Comparison of ENCODE assay signal across 8 cellular contexts in the genomic region with DNA sequence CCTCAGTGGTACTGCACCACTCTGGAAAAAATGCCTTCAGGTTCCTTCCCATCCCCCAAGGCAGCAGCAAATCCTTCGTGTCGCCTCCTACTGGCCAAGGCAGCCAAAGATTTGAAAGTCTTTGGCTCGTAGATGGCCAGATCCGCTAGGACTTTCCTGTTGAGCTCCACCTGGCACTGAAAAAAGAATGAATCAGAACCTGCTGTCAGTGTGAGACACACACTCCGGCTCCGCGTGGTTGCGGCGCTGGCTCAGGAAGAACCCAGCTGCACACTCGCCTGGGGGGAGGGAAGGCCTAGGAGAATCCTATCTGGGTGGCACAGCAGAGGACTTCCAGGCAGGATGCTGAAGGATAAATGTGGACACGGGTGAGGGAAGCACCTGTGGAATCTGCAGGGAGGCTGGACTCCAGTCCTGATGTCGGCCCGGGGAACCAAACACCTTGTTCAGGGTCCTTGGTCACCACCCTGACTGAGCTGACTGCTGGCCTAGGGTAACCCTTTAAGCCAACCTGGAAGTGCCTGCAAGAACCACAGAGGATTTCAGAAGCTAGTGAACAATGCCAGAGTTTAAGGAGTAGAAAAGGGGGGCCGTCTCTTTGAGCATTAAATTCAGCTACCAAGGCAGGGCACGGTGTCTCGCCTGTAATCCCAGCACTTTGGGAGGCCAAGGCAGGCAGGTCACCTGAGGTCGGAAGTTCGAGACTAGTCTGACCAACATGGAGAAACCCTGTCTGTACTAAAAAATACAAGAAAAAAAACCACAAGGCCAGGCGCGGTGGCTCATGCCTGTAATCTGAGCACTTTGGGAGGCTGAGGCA. TPM values are rescaled to one million over a fixed set of nuclear protein-coding genes. Genes with fewer than 3 reads are reported as not detected.
A peak's percentile ranks its signal among the peaks of the same experiment; 100 is the strongest.
DNase-seq lines count a peak whose midpoint lies in the region; ATAC-seq, FAIRE-seq and TF ChIP-seq lines count a peak whose summit lies in the region.

No MANE protein-coding gene starts in this region.

- 80 to 86% methylated on average over 20 of the region's 20 CpGs for WGBS in sigmoid colon, 2 donors

- CTCF ChIA-PET in activated CD8-positive, alpha-beta T cell treated with anti-CD3 and anti-CD28 coated beads, Interleukin-2, amount 10 ng/mL, durations not matched to agents 7 days and 5 days (lab: Charles Lee), result interaction anchor here (0.8 to 1.4 kb wide), 3 partner anchors 13 to 30 kb away, joined by 3 to 5 read pairs (median 3); a partner anchor contains a TSS

- H3K4me1 Mint-ChIP-seq in activated CD8-positive, alpha-beta T cell treated with anti-CD3 and anti-CD28 coated beads, Interleukin-2, amount 10 ng/mL, durations not matched to agents 7 days and 5 days (ENCODE audit: low read depth), result peaks cover 57% of the 10 kb centered on the region

- peak; percentile 71 for TF ChIP-seq CTCF in NB4 (IDR thresholded peaks at IDR 0.05; ENCODE audit: low read depth, low read length)
- TF ChIP-seq CTCF in foreskin keratinocyte (conservative IDR thresholded peaks at IDR 0.05), result peak; percentile 94
- peak in 2 of 4 experiments; percentile 15 to 20 for TF ChIP-seq CTCF in sigmoid colon (IDR thresholded peaks at IDR 0.05)

- peaks cover 5% of the 10 kb centered on the region for H3K4me1 ChIP-seq in foreskin keratinocyte
- H3K4me1 ChIP-seq in sigmoid colon, result peaks cover 0 to 58% (median 41%) of the 10 kb centered on the region in 4 donors

- H3K27ac Mint-ChIP-seq in activated CD8-positive, alpha-beta T cell treated with anti-CD3 and anti-CD28 coated beads, Interleukin-2, amount 10 ng/mL, durations not matched to agents 7 days and 5 days, result peak overlapping the region; percentile 70

- ATAC-seq in activated CD8-positive, alpha-beta T cell treated with anti-CD3 and anti-CD28 coated beads, Interleukin-2, amount 10 ng/mL, durations not matched to agents 7 days and 5 days, result no peak
- peak; percentile 66 for ATAC-seq in foreskin keratinocyte

- POLR2A ChIA-PET in activated CD8-positive, alpha-beta T cell treated with anti-CD3 and anti-CD28 coated beads, Interleukin-2, amount 10 ng/mL, durations not matched to agents 7 days and 5 days (lab: Charles Lee), result interaction anchor here (0.6 kb wide), 1 partner anchor 318 kb away, joined by 3 read pairs; no protein-coding TSS in a partner anchor

- H3K27ac ChIP-seq in foreskin keratinocyte (no peak overlapping the region), sigmoid colon (peak overlapping the region in 1 of 4 donors; percentile 11)

- peaks cover 72% of the 10 kb centered on the region for H3K36me3 Mint-ChIP-seq in activated CD8-positive, alpha-beta T cell treated with anti-CD3 and anti-CD28 coated beads, Interleukin-2, amount 10 ng/mL, durations not matched to agents 7 days and 5 days (ENCODE audit: low read depth)

- H3K4me3 ChIP-seq in NB4 (ENCODE audit: low read depth, low read length) (no peak overlapping the region), sigmoid colon (no peak overlapping the region)

- no peaks in the 10 kb centered on the region for H3K9me3 Mint-ChIP-seq in activated CD8-positive, alpha-beta T cell treated with anti-CD3 and anti-CD28 coated beads, Interleukin-2, amount 10 ng/mL, durations not matched to agents 7 days and 5 days (ENCODE audit: insufficient read depth)

- TF ChIP-seq POLR2A in NB4 (IDR thresholded peaks at IDR 0.05; ENCODE audit: extremely low read depth, insufficient read length), result no peak
- no peak for TF ChIP-seq POLR2A in sigmoid colon (IDR thresholded peaks at IDR 0.05)

- H3K4me3 Mint-ChIP-seq in activated CD8-positive, alpha-beta T cell treated with anti-CD3 and anti-CD28 coated beads, Interleukin-2, amount 10 ng/mL, durations not matched to agents 7 days and 5 days, result peak overlapping the region; percentile 56

- intact Hi-C loops in sigmoid colon (cut with DNase I), result no loop called here

- no peak for TF ChIP-seq EP300 in sigmoid colon (IDR thresholded peaks at IDR 0.05)

- no peaks in the 10 kb centered on the region for H3K27me3 Mint-ChIP-seq in activated CD8-positive, alpha-beta T cell treated with anti-CD3 and anti-CD28 coated beads, Interleukin-2, amount 10 ng/mL, durations not matched to agents 7 days and 5 days (ENCODE audit: low read depth)

- H3K36me3 ChIP-seq in sigmoid colon, result peaks cover 3 to 61% (median 32%) of the 10 kb centered on the region in 4 donors

- FAIRE-seq in frontal cortex (lab: Jason Lieb, UNC), result no peak

- peak in 2 of 3 donors; percentile 28 to 49 for DNase-seq in stimulated activated CD4-positive, alpha-beta T cell treated with anti-CD3 and anti-CD28 coated beads, Interleukin-12 subunit alpha, Interleukin-12 subunit beta, amount 100 ng/mL, for 48 hours (ENCODE audit: low read depth in 2 of 3, low spot score in 1 of 3)
- DNase-seq in stimulated activated CD4-positive, alpha-beta T cell treated with anti-CD3 and anti-CD28 coated beads, Interleukin-12 subunit alpha, Interleukin-12 subunit beta, amount 100 ng/mL, for 4 hours, result no peak
- peak; percentile 69 for DNase-seq in NB4 (ENCODE audit: low read depth)
- DNase-seq in activated CD8-positive, alpha-beta T cell treated with anti-CD3 and anti-CD28 coated beads, Interleukin-2, amount 10 ng/mL, durations not matched to agents 7 days and 5 days, result peak; percentile 48
- peak; percentile 78 to 88 for DNase-seq in foreskin keratinocyte
- DNase-seq in stimulated activated naive CD4-positive, alpha-beta T cell treated with Interleukin-2 at 50 U/mL for 16 hours (lab: John Stamatoyannopoulos, UW), result peak; percentile 6
- DNase-seq in frontal cortex (ENCODE audit: low spot score in 2 of 2), result no peak
- no peak for DNase-seq in sigmoid colon

- no peaks in the 10 kb centered on the region for H3K27me3 ChIP-seq in foreskin keratinocyte
- no peaks in the 10 kb centered on the region for H3K27me3 ChIP-seq in sigmoid colon

- H3K9me3 ChIP-seq in sigmoid colon, result no peaks in the 10 kb centered on the region

RNA-seq across cellular contexts. Expression of a gene that starts 3.2 kb away (rescaled TPM):
- total RNA-seq in activated CD8-positive, alpha-beta T cell treated with anti-CD3 and anti-CD28 coated beads, Interleukin-2, amount 10 ng/mL, durations not matched to agents 7 days and 5 days, result 100 to 1,000 TPM in 1 of 2 experiments, 10 to 100 TPM in 1; 98.3 to 110 TPM
- total RNA-seq in foreskin keratinocyte, result 68.6 and 76.6 TPM in 2 replicates
- 47.1 and 47.7 TPM in 2 replicates for polyA plus RNA-seq in foreskin keratinocyte
- 84.0 TPM for total RNA-seq in frontal cortex
- 100 to 1,000 TPM; 139 to 375 (median 173) TPM for total RNA-seq in sigmoid colon
- polyA plus RNA-seq in sigmoid colon, result 10 to 100 TPM; 15.0 to 99.6 (median 16.2) TPM

RNA-seq across cellular contexts. Expression of a gene that starts 4.8 kb away (rescaled TPM):
- 100 to 1,000 TPM; 111 to 117 TPM for total RNA-seq in activated CD8-positive, alpha-beta T cell treated with anti-CD3 and anti-CD28 coated beads, Interleukin-2, amount 10 ng/mL, durations not matched to agents 7 days and 5 days
- total RNA-seq in foreskin keratinocyte, result 126 and 150 TPM in 2 replicates
- 198 and 221 TPM in 2 replicates for polyA plus RNA-seq in foreskin keratinocyte
- total RNA-seq in frontal cortex, result 54.6 TPM
- total RNA-seq in sigmoid colon, result 100 to 1,000 TPM; 133 to 235 (median 206) TPM
- polyA plus RNA-seq in sigmoid colon, result 100 to 1,000 TPM; 155 to 216 (median 171) TPM

RNA-seq across cellular contexts. Expression of a gene that starts 18.8 kb away (rescaled TPM):
- total RNA-seq in activated CD8-positive, alpha-beta T cell treated with anti-CD3 and anti-CD28 coated beads, Interleukin-2, amount 10 ng/mL, durations not matched to agents 7 days and 5 days, result not detected
- total RNA-seq in foreskin keratinocyte (11.6 and 12.5 TPM in 2 replicates), frontal cortex (1.2 TPM), sigmoid colon (10 to 100 TPM; 10.0 to 23.0 (median 15.8) TPM)
- polyA plus RNA-seq in foreskin keratinocyte (14.6 and 16.6 TPM in 2 replicates), sigmoid colon (1 to 10 TPM in 2 of 3 donors, under 1 TPM in 1; 0.69 to 5.4 (median 3.8) TPM)

RNA-seq across cellular contexts. Expression of a gene that starts 27.3 kb away (rescaled TPM):
- total RNA-seq in activated CD8-positive, alpha-beta T cell treated with anti-CD3 and anti-CD28 coated beads, Interleukin-2, amount 10 ng/mL, durations not matched to agents 7 days and 5 days, result 100 to 1,000 TPM; 120 to 123 TPM
- total RNA-seq in foreskin keratinocyte, result 136 and 158 TPM in 2 replicates
- 256 and 267 TPM in 2 replicates for polyA plus RNA-seq in foreskin keratinocyte
- total RNA-seq in frontal cortex, result 31.0 TPM
- total RNA-seq in sigmoid colon, result 100 to 1,000 TPM in 3 of 4 donors, 10 to 100 TPM in 1; 89.3 to 143 (median 124) TPM
- polyA plus RNA-seq in sigmoid colon, result 100 to 1,000 TPM; 263 to 288 (median 271) TPM

RNA-seq across cellular contexts. Expression of a gene that starts 33.2 kb away (rescaled TPM):
- under 1 TPM; 0.21 to 0.29 TPM for total RNA-seq in activated CD8-positive, alpha-beta T cell treated with anti-CD3 and anti-CD28 coated beads, Interleukin-2, amount 10 ng/mL, durations not matched to agents 7 days and 5 days
- 15.0 and 17.5 TPM in 2 replicates for total RNA-seq in foreskin keratinocyte
- polyA plus RNA-seq in foreskin keratinocyte, result 29.1 and 34.9 TPM in 2 replicates
- total RNA-seq in frontal cortex, result 2.9 TPM
- 100 to 1,000 TPM in 1 of 4 donors, 10 to 100 TPM in 3; 47.1 to 107 (median 71.1) TPM for total RNA-seq in sigmoid colon
- polyA plus RNA-seq in sigmoid colon, result 10 to 100 TPM in 1 of 3 donors, 1 to 10 TPM in 2; 2.4 to 44.2 (median 3.7) TPM

Comparison
In these comparisons a context has a peak if more than half of its experiments do, and no peak if none do; other contexts are left out.
1. DNase-seq: peak in stimulated activated CD4-positive, alpha-beta T cell treated with anti-CD3 and anti-CD28 coated beads, Interleukin-12 subunit alpha, Interleukin-12 subunit beta, amount 100 ng/mL, for 48 hours (2 of 3), NB4 (single experiment), activated CD8-positive, alpha-beta T cell treated with anti-CD3 and anti-CD28 coated beads, Interleukin-2, amount 10 ng/mL, durations not matched to agents 7 days and 5 days (single experiment), foreskin keratinocyte (2 of 2) and stimulated activated naive CD4-positive, alpha-beta T cell treated with Interleukin-2 at 50 U/mL for 16 hours (single experiment); none in stimulated activated CD4-positive, alpha-beta T cell treated with anti-CD3 and anti-CD28 coated beads, Interleukin-12 subunit alpha, Interleukin-12 subunit beta, amount 100 ng/mL, for 4 hours (single experiment), frontal cortex (0 of 2) and sigmoid colon (single experiment).